In genomic region chr10:74589226-74589673, GRCh38 we compare ENCODE assay signal across 8 cellular contexts.
DNase-seq lines count a peak whose midpoint lies in the region; ATAC-seq, FAIRE-seq and TF ChIP-seq lines count a peak whose summit lies in the region.

No MANE protein-coding gene starts in this region.

- H3K27me3 ChIP-seq in breast epithelium = no peaks in the 10 kb centered on the region

- H3K9me3 Mint-ChIP-seq in activated B cell treated with CpG ODN at 0.5 μM for 24 hours = no peaks in the 10 kb centered on the region

- TF ChIP-seq POLR2A in GM12891 (IDR thresholded peaks at IDR 0.05; ENCODE audit: low read depth, low read length) (no peak), breast epithelium (IDR thresholded peaks at IDR 0.05) (no peak)

- POLR2A ChIA-PET in activated B cell treated with CpG ODN at 0.5 μM for 24 hours (lab: Charles Lee) = interaction anchor here (0.6 to 0.7 kb wide), 2 partner anchors 25 to 238 kb away, joined by 3 read pairs; partner anchors contain the start of gene KAT6B

- DNase-seq in GM12891 (ENCODE audit: insufficient read length, low spot score) (no peak), NCI-H146 treated with DMSO at 0.1 percent for 48 hours (lab: John Stamatoyannopoulos, UW; ENCODE audit: unreplicated experiment) (peak; percentile 97), activated B cell treated with CpG ODN at 0.5 μM for 24 hours (peak; percentile 24), breast epithelium (ENCODE audit: low spot score in 2 of 2) (peak; percentile 52 to 59), Kasumi-1 (lab: John Stamatoyannopoulos, UW) (no peak)
- DNase-seq in stimulated activated CD4-positive, alpha-beta T cell treated with anti-CD3 and anti-CD28 coated beads, Interleukin-1b, Interleukin-23, amount 100 ng/mL, for 24 hours (ENCODE audit: low read depth in 4 of 4, low spot score in 1 of 4) = peak; percentile 63 to 71 (median 66)

- peak overlapping the region in 1 of 2 donors; percentile 5 for H3K27ac ChIP-seq in breast epithelium

- H3K36me3 ChIP-seq in breast epithelium = no peaks in the 10 kb centered on the region

- no peaks in the 10 kb centered on the region for H3K4me1 ChIP-seq in breast epithelium

- H3K4me3 ChIP-seq in breast epithelium = no peak overlapping the region

- H3K4me1 Mint-ChIP-seq in activated B cell treated with CpG ODN at 0.5 μM for 24 hours = peaks cover 50% of the 10 kb centered on the region

- H3K27me3 Mint-ChIP-seq in activated B cell treated with CpG ODN at 0.5 μM for 24 hours = no peaks in the 10 kb centered on the region

- intact Hi-C loops in activated B cell treated with CpG ODN at 0.5 μM for 24 hours (cut with micrococcal nuclease) = loop anchor here (1.0 kb wide), 1 partner anchor 237 kb away; the partner anchor contains the start of gene KAT6B
- intact Hi-C loops in breast epithelium (cut with DNase I; ENCODE audit: low total_unique reads) = no loop called here

- TF ChIP-seq CTCF in activated B cell treated with CpG ODN at 0.5 μM for 24 hours (IDR thresholded peaks at IDR 0.05) (no peak), breast epithelium (IDR thresholded peaks at IDR 0.05) (no peak)

- H3K4me3 Mint-ChIP-seq in activated B cell treated with CpG ODN at 0.5 μM for 24 hours = no peak overlapping the region

- ATAC-seq in activated B cell treated with CpG ODN at 0.5 μM for 24 hours (ENCODE audit: low read depth) (peak; percentile 70), HG03460 (IDR thresholded peaks at IDR 0.05; ENCODE audit: unreplicated experiment) (no peak)

- H3K27ac Mint-ChIP-seq in activated B cell treated with CpG ODN at 0.5 μM for 24 hours = peak overlapping the region; percentile 53

- no peaks in the 10 kb centered on the region for H3K9me3 ChIP-seq in breast epithelium

- FAIRE-seq in GM12891 (lab: Jason Lieb, UNC) (peak; percentile 47), islet of Langerhans (lab: Jason Lieb, UNC) (peak; percentile 99)

- CTCF ChIA-PET in activated B cell treated with CpG ODN at 0.5 μM for 24 hours (lab: Charles Lee) = interaction anchor here (0.6 to 1.0 kb wide), 2 partner anchors 95 to 169 kb away, joined by 3 read pairs; no protein-coding TSS in a partner anchor

- peaks cover 18% of the 10 kb centered on the region for H3K36me3 Mint-ChIP-seq in activated B cell treated with CpG ODN at 0.5 μM for 24 hours (ENCODE audit: low read depth)

TF ChIP-seq in GM12891, 5 proteins besides CTCF, POLR2A, EP300 and RAD21:
- TF ChIP-seq TAF1 (IDR thresholded peaks at IDR 0.05; ENCODE audit: low read depth, low read length) (no peak), POU2F2 (IDR thresholded peaks at IDR 0.05; ENCODE audit: low read depth, low read length) (no peak), PAX5 (IDR thresholded peaks at IDR 0.05; ENCODE audit: insufficient read depth, low read length, severe bottlenecking) (no peak), SPI1 (IDR thresholded peaks at IDR 0.05; ENCODE audit: low read depth, low read length) (no peak), POLR2AphosphoS5 (IDR thresholded peaks at IDR 0.05; ENCODE audit: low read depth, low read length) (no peak)

Comparison
In these comparisons a context has a peak if more than half of its experiments do, and no peak if none do; other contexts are left out.
1. DNase-seq: peak in NCI-H146 treated with DMSO at 0.1 percent for 48 hours (single experiment), activated B cell treated with CpG ODN at 0.5 μM for 24 hours (single experiment), breast epithelium (2 of 2) and stimulated activated CD4-positive, alpha-beta T cell treated with anti-CD3 and anti-CD28 coated beads, Interleukin-1b, Interleukin-23, amount 100 ng/mL, for 24 hours (4 of 4); none in GM12891 (single experiment) and Kasumi-1 (0 of 2).